In the genomic region with DNA sequence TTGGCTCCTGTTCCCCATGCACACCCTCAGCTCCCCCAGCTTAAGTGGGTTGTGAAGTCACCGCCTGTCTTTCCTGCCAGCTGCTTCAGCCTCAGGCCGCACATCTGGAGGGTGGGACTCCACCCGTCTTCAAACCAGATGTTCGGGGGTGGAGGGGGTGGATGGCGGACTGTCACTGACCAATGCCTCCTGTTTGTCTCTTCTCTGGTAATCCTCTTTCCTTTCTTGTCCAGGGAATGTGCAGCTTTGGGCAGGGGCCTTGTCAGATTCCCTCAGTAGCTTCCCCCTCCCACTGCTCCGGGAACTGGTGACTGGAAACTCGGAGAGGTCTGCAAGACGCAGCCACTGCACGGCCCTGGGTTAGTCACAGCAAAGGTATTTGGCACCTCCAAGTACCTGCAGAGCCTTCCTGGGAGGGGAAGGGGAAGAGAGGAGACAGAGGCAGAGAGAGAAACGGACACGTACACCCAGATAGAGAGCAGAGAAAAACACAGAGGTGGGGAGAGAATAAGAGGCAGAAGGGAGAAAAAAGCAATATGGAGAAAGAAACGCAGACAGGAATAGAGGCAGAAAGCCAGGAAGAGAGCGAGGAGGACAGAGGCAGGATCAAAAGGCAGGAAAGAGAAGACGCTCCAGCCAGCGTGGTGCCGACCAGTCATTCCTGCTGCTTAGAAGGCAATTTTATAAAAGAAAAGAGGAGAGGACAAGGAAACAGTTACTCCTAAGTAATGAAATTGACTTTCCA, we compare ENCODE assay signal across 13 cellular contexts. TPM values are rescaled to one million over a fixed set of nuclear protein-coding genes. Genes with fewer than 3 reads are reported as not detected.
DNase-seq lines count a peak whose midpoint lies in the region; ATAC-seq and TF ChIP-seq lines count a peak whose summit lies in the region.
"Had no signal": no experiment of that assay in that cellular context is flagged by ENCODE, and none has a peak within 500 bp of the region (broad histone marks: within the 10 kb centered on the region; RNA-seq: fewer than 3 reads in every experiment).

No MANE protein-coding gene starts in this region.

- peak overlapping the region; percentile 74 for H3K4me2 ChIP-seq in smooth muscle cell

- DNase-seq in HT1080 (ENCODE audit: low read depth), result peak; percentile 33
- DNase-seq in choroid plexus epithelial cell (ENCODE audit: low read depth), result peak; percentile 59
- DNase-seq in iPS-NIHi7 (ENCODE audit: extremely low spot score), result peak; percentile 83
- DNase-seq in smooth muscle cell (lab: John Stamatoyannopoulos, UW; ENCODE audit: unreplicated experiment), result no peak
- no peak for DNase-seq in NCI-H1048 (lab: John Stamatoyannopoulos, UW)
- DNase-seq in NCI-H2081 treated with DMSO at 0.1 percent for 48 hours (lab: John Stamatoyannopoulos, UW), result no peak
- DNase-seq: activated CD4-positive, alpha-beta T cell treated with anti-CD3 and anti-CD28 coated beads for 36 hours; adrenal gland; hypothalamus; stimulated activated naive CD4-positive, alpha-beta T cell treated with Interleukin-2 at 50 U/mL for 16 hours had no signal

- peaks cover 31% of the 10 kb centered on the region for H3K4me1 ChIP-seq in smooth muscle cell (ENCODE audit: low read depth)
- H3K4me1 ChIP-seq: adrenal gland had no signal

- H3K79me2 ChIP-seq in smooth muscle cell (ENCODE audit: low read depth), result peaks cover 11% of the 10 kb centered on the region

- WGBS in smooth muscle cell (ENCODE audit: low lambda C conversion rate), result under 1% methylated on average over 16 of the region's 16 CpGs

- H4K20me1 ChIP-seq in smooth muscle cell (ENCODE audit: low read depth), result no peaks in the 10 kb centered on the region

- ATAC-seq in GM19328 (IDR thresholded peaks at IDR 0.05; ENCODE audit: unreplicated experiment) (no peak), HG02938 (IDR thresholded peaks at IDR 0.05; ENCODE audit: unreplicated experiment) (no peak)
- ATAC-seq: activated CD4-positive, alpha-beta T cell treated with anti-CD3 and anti-CD28 coated beads for 36 hours had no signal

- no peaks in the 10 kb centered on the region for H3K36me3 ChIP-seq in smooth muscle cell (ENCODE audit: low read depth)
- H3K36me3 ChIP-seq: adrenal gland had no signal

- peak overlapping the region; percentile 90 for H3K27ac ChIP-seq in smooth muscle cell (ENCODE audit: low read depth)
- H3K27ac ChIP-seq: adrenal gland had no signal

- H2AFZ ChIP-seq in smooth muscle cell (ENCODE audit: low read depth), result no peak overlapping the region

- TF ChIP-seq CTCF in choroid plexus epithelial cell (conservative IDR thresholded peaks at IDR 0.05; ENCODE audit: low read depth, low read length), result no peak
- no peak for TF ChIP-seq CTCF in smooth muscle cell (IDR thresholded peaks at IDR 0.05; ENCODE audit: borderline replicate concordance, insufficient read depth, poor library complexity, severe bottlenecking)

- peak overlapping the region; percentile 4 for H3K4me3 ChIP-seq in choroid plexus epithelial cell (ENCODE audit: low read depth, low read length)
- H3K4me3 ChIP-seq in smooth muscle cell, result peak overlapping the region; percentile 23
- H3K4me3 ChIP-seq: adrenal gland had no signal

- peaks cover 5% of the 10 kb centered on the region for H3F3A ChIP-seq in smooth muscle cell (ENCODE audit: low read depth)

- H3K27me3 ChIP-seq in smooth muscle cell (ENCODE audit: low read depth), result no peaks in the 10 kb centered on the region
- H3K27me3 ChIP-seq: adrenal gland had no signal

- peak overlapping the region; percentile 71 for H3K9ac ChIP-seq in smooth muscle cell (ENCODE audit: low read depth)

- H3K9me3 ChIP-seq in smooth muscle cell (replicated peaks; ENCODE audit: low read depth), result no peaks in the 10 kb centered on the region
- H3K9me3 ChIP-seq: adrenal gland had no signal

RNA-seq across cellular contexts. Expression of gene TIMP3, which starts 56.1 kb away (rescaled TPM):
- total RNA-seq in HT1080 (2014; rRNA removed; shearing (Covaris generic)), result 8.6 and 10.4 TPM in 2 replicates
- polyA plus RNA-seq in HT1080 (2015; cell fraction: cytosol; rRNA removed), result 8.8 and 9.2 TPM in 2 replicates
- polyA plus RNA-seq in HT1080 (2015; cell fraction: nucleus; rRNA removed), result 9.8 and 11.6 TPM in 2 replicates
- 3,114 and 3,210 TPM in 2 replicates for total RNA-seq in smooth muscle cell
- 3,050 and 3,942 TPM in 2 replicates for polyA plus RNA-seq in smooth muscle cell
- total RNA-seq: activated CD4-positive, alpha-beta T cell treated with anti-CD3 and anti-CD28 coated beads for 36 hours; OCI-LY7 had no signal

Comparison
In these comparisons a context has a peak if more than half of its experiments do, and no peak if none do; other contexts are left out.
1. DNase-seq: peak in HT1080 (single experiment), choroid plexus epithelial cell (single experiment) and iPS-NIHi7 (single experiment); none in smooth muscle cell (single experiment), NCI-H1048 (single experiment) and NCI-H2081 treated with DMSO at 0.1 percent for 48 hours (single experiment).
2. RNA of gene TIMP3, which starts 56.1 kb away (total RNA-seq): 3,114 to 3,210 TPM in smooth muscle cell; 8.6 to 10.4 TPM in HT1080; every median in the first group is over 100 times any median in the second.